ENCODE assay signal across 1 cellular context in the genomic region with DNA sequence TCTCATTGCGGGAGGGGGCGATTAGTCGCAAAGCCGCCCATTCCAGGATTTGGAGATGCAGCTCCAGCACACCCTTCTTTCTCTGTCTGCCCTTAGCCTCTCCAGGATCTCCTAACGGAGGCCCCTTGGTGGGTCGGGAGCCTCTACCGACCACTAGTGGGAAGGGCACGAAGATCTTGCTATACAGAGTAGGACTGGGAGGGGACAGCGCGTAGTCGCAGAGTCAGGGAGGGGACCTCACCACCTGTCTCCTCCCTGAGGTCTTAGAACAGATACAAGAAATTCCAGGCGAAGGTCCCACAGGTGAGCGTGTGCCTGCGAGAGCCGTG.
TF ChIP-seq lines count a peak whose summit lies in the region.

No MANE protein-coding gene starts in this region.

TF ChIP-seq in GM12878, 131 proteins besides CTCF, POLR2A, EP300 and RAD21:
- TF ChIP-seq SPI1 (IDR thresholded peaks at IDR 0.05; ENCODE audit: borderline replicate concordance, insufficient read depth, low read depth, low read length): no peak
- TF ChIP-seq DPF2 (IDR thresholded peaks at IDR 0.05): no peak
- TF ChIP-seq FOXM1 (IDR thresholded peaks at IDR 0.05; ENCODE audit: low read depth, low read length): no peak
